28 cellular contexts compared by ENCODE assay signal in the genomic region with DNA sequence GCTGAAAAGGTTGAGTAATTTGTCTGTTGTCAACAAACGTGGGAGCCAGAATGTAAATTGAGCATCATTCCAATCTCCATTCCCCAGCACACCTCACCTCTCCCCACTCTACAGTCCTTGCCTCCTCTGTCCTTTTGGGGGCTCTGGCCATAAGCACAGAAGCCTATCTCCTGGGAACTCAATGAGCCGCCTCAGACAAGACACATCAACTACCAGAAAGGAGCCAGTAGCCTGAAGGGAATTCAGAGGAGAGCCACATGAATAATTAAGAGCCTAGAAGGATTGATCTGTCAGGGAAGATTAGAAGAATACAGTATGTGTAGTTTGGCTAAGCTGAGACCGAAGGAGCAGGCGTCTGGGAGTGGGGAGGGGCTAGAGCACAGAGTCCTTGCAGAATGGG.
"Had no signal": no experiment of that assay in that cellular context is flagged by ENCODE, and none has a peak within 500 bp of the region (broad histone marks: within the 10 kb centered on the region; RNA-seq: fewer than 3 reads in every experiment).

No MANE protein-coding gene starts in this region.

- H3K4me1 ChIP-seq: SJSA1 had no signal

- H3K4me2 ChIP-seq: SK-N-SH had no signal

- H3K9ac ChIP-seq: SK-N-SH had no signal

- H3K36me3 ChIP-seq: SJSA1 had no signal

- H3K9me3 ChIP-seq: SJSA1, SK-N-SH had no signal

- DNase-seq: activated B cell treated with CpG ODN at 0.5 μM for 24 hours; activated CD4-positive, alpha-beta memory T cell treated with anti-CD3 and anti-CD28 coated beads for 36 hours; activated CD4-positive, alpha-beta T cell treated with anti-CD3 and anti-CD28 coated beads for 4 hours; activated CD4-positive, alpha-beta T cell treated with anti-CD3 and anti-CD28 coated beads, Interleukin-2, amount 50 U/mL, for 1 hour; activated CD4-positive, CD25-positive, alpha-beta regulatory T cell treated with anti-CD3 and anti-CD28 coated beads, Interleukin-2, amount 50 U/mL, for 72 hours; activated CD8-positive, alpha-beta memory T cell treated with anti-CD3 and anti-CD28 coated beads, Interleukin-2, amount 50 U/mL, for 4 hours; activated gamma-delta T cell treated with Interleukin-2 at 50 U/mL for 16 hours; activated naive CD4-positive, alpha-beta T cell treated with anti-CD3 and anti-CD28 coated beads, Interleukin-2, amount 10 ng/mL, durations not matched to agents 7 days and 5 days; activated naive CD8-positive, alpha-beta T cell treated with anti-CD3 and anti-CD28 coated beads, Interleukin-2, amount 50 U/mL, for 24 hours; activated T-cell treated with anti-CD3 and anti-CD28 coated beads for 4 hours; activated T-cell treated with anti-CD3 and anti-CD28 coated beads, Interleukin-2, amount 50 U/mL, for 4 hours; anterior cingulate cortex; NCI-H1092 treated with DMSO at 0.1 percent for 48 hours; NCI-H1417; NCI-H146; NCI-H187 treated with DMSO at 0.1 percent for 48 hours; NCI-H2081; NCI-H2171 treated with DMSO at 0.1 percent for 48 hours; NCI-H2227 treated with DMSO at 0.1 percent for 48 hours; NCI-H446; NCI-H510A treated with DMSO at 0.1 percent for 48 hours; NCI-H526 treated with DMSO at 0.1 percent for 48 hours; NCI-H774; SHP77 treated with DMSO at 0.1 percent for 48 hours; SK-N-SH had no signal

- H3K27ac ChIP-seq: SJSA1 had no signal

- ATAC-seq: activated naive CD8-positive, alpha-beta T cell treated with anti-CD3 and anti-CD28 coated beads, Interleukin-2, amount 50 U/mL, for 24 hours; activated T-cell treated with anti-CD3 and anti-CD28 coated beads, Interleukin-2, amount 50 U/mL, for 4 hours; K562; Panc1 had no signal

- H3K4me3 ChIP-seq: K562, SJSA1 had no signal
